In the genomic region with DNA sequence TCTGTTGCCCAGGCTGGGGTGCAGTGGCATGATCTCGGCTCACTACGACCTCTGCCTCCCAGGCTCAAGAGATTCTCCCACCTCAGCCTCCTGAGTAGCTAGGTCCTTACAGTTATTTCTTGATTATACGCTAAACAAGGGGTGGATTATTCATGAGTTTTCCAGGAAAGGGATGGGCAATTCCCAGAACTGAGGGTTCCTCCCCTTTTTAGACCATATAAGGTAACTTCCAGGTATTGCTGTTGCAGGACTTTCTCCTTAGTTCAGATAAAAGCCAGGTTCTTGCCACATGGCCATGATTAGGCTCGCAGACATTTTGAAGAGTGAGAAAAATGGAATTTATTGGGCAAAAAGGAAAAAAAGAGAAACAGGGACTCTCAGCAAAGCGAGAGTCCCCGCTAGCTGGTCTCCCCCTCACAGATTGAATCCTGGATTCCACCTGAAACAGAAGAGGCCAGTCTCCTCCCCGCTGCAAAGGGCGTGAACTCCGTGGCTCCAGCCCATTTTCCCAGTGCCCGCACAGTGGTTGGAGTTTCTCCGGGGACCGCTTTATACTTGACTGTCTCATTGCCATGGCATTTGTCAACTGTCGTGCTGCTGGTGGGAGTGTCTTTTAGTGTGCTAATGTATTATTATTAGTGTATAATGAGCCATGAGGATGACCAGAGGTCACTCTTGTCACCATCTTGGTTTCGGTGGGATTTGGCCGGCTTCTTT, we compare ENCODE assay signal across 1 cellular context.
A peak's percentile ranks its signal among the peaks of the same experiment; 100 is the strongest.
TF ChIP-seq lines count a peak whose summit lies in the region.

No MANE protein-coding gene starts in this region.

TF ChIP-seq in K562, 482 proteins besides CTCF, POLR2A, EP300 and RAD21:
- TF ChIP-seq SRF (CRISPR knock-in tag; IDR thresholded peaks at IDR 0.05), result peak; percentile 57 to 96; a peak in 2 of 4 replicates
- TF ChIP-seq, protein P1, sequence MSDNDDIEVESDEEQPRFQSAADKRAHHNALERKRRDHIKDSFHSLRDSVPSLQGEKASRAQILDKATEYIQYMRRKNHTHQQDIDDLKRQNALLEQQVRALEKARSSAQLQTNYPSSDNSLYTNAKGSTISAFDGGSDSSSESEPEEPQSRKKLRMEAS (CRISPR knock-in tag; IDR thresholded peaks at IDR 0.05), result peak; percentile 20; the same call in 1 of the 2 replicates
- TF ChIP-seq, protein P2, sequence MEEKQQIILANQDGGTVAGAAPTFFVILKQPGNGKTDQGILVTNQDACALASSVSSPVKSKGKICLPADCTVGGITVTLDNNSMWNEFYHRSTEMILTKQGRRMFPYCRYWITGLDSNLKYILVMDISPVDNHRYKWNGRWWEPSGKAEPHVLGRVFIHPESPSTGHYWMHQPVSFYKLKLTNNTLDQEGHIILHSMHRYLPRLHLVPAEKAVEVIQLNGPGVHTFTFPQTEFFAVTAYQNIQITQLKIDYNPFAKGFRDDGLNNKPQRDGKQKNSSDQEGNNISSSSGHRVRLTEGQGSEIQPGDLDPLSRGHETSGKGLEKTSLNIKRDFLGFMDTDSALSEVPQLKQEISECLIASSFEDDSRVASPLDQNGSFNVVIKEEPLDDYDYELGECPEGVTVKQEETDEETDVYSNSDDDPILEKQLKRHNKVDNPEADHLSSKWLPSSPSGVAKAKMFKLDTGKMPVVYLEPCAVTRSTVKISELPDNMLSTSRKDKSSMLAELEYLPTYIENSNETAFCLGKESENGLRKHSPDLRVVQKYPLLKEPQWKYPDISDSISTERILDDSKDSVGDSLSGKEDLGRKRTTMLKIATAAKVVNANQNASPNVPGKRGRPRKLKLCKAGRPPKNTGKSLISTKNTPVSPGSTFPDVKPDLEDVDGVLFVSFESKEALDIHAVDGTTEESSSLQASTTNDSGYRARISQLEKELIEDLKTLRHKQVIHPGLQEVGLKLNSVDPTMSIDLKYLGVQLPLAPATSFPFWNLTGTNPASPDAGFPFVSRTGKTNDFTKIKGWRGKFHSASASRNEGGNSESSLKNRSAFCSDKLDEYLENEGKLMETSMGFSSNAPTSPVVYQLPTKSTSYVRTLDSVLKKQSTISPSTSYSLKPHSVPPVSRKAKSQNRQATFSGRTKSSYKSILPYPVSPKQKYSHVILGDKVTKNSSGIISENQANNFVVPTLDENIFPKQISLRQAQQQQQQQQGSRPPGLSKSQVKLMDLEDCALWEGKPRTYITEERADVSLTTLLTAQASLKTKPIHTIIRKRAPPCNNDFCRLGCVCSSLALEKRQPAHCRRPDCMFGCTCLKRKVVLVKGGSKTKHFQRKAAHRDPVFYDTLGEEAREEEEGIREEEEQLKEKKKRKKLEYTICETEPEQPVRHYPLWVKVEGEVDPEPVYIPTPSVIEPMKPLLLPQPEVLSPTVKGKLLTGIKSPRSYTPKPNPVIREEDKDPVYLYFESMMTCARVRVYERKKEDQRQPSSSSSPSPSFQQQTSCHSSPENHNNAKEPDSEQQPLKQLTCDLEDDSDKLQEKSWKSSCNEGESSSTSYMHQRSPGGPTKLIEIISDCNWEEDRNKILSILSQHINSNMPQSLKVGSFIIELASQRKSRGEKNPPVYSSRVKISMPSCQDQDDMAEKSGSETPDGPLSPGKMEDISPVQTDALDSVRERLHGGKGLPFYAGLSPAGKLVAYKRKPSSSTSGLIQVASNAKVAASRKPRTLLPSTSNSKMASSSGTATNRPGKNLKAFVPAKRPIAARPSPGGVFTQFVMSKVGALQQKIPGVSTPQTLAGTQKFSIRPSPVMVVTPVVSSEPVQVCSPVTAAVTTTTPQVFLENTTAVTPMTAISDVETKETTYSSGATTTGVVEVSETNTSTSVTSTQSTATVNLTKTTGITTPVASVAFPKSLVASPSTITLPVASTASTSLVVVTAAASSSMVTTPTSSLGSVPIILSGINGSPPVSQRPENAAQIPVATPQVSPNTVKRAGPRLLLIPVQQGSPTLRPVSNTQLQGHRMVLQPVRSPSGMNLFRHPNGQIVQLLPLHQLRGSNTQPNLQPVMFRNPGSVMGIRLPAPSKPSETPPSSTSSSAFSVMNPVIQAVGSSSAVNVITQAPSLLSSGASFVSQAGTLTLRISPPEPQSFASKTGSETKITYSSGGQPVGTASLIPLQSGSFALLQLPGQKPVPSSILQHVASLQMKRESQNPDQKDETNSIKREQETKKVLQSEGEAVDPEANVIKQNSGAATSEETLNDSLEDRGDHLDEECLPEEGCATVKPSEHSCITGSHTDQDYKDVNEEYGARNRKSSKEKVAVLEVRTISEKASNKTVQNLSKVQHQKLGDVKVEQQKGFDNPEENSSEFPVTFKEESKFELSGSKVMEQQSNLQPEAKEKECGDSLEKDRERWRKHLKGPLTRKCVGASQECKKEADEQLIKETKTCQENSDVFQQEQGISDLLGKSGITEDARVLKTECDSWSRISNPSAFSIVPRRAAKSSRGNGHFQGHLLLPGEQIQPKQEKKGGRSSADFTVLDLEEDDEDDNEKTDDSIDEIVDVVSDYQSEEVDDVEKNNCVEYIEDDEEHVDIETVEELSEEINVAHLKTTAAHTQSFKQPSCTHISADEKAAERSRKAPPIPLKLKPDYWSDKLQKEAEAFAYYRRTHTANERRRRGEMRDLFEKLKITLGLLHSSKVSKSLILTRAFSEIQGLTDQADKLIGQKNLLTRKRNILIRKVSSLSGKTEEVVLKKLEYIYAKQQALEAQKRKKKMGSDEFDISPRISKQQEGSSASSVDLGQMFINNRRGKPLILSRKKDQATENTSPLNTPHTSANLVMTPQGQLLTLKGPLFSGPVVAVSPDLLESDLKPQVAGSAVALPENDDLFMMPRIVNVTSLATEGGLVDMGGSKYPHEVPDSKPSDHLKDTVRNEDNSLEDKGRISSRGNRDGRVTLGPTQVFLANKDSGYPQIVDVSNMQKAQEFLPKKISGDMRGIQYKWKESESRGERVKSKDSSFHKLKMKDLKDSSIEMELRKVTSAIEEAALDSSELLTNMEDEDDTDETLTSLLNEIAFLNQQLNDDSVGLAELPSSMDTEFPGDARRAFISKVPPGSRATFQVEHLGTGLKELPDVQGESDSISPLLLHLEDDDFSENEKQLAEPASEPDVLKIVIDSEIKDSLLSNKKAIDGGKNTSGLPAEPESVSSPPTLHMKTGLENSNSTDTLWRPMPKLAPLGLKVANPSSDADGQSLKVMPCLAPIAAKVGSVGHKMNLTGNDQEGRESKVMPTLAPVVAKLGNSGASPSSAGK (IDR thresholded peaks at IDR 0.05), result peak; percentile 93
- TF ChIP-seq, protein P3, sequence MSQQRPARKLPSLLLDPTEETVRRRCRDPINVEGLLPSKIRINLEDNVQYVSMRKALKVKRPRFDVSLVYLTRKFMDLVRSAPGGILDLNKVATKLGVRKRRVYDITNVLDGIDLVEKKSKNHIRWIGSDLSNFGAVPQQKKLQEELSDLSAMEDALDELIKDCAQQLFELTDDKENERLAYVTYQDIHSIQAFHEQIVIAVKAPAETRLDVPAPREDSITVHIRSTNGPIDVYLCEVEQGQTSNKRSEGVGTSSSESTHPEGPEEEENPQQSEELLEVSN (IDR thresholded peaks at IDR 0.05; ENCODE audit: borderline replicate concordance in 1 of 2, extremely low read depth in 1 of 2, insufficient read depth in 1 of 2, insufficient read length in 1 of 2, low read depth in 1 of 2, low read length in 1 of 2, poor library complexity in 1 of 2, severe bottlenecking in 1 of 2), result peak in 1 of 2 experiments; percentile 29
- peak; percentile 61 for TF ChIP-seq STAT5A (IDR thresholded peaks at IDR 0.05; ENCODE audit: borderline replicate concordance, low read length)
- peak; percentile 96 for TF ChIP-seq L3MBTL2 (IDR thresholded peaks at IDR 0.05)
- TF ChIP-seq, protein P4, sequence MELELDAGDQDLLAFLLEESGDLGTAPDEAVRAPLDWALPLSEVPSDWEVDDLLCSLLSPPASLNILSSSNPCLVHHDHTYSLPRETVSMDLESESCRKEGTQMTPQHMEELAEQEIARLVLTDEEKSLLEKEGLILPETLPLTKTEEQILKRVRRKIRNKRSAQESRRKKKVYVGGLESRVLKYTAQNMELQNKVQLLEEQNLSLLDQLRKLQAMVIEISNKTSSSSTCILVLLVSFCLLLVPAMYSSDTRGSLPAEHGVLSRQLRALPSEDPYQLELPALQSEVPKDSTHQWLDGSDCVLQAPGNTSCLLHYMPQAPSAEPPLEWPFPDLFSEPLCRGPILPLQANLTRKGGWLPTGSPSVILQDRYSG (tag; conservative IDR thresholded peaks at IDR 0.05; ENCODE audit: low read depth), result 0 out of 2 replicates have a peak, but pooled peaks have one; percentile 34
- TF ChIP-seq, protein P5, sequence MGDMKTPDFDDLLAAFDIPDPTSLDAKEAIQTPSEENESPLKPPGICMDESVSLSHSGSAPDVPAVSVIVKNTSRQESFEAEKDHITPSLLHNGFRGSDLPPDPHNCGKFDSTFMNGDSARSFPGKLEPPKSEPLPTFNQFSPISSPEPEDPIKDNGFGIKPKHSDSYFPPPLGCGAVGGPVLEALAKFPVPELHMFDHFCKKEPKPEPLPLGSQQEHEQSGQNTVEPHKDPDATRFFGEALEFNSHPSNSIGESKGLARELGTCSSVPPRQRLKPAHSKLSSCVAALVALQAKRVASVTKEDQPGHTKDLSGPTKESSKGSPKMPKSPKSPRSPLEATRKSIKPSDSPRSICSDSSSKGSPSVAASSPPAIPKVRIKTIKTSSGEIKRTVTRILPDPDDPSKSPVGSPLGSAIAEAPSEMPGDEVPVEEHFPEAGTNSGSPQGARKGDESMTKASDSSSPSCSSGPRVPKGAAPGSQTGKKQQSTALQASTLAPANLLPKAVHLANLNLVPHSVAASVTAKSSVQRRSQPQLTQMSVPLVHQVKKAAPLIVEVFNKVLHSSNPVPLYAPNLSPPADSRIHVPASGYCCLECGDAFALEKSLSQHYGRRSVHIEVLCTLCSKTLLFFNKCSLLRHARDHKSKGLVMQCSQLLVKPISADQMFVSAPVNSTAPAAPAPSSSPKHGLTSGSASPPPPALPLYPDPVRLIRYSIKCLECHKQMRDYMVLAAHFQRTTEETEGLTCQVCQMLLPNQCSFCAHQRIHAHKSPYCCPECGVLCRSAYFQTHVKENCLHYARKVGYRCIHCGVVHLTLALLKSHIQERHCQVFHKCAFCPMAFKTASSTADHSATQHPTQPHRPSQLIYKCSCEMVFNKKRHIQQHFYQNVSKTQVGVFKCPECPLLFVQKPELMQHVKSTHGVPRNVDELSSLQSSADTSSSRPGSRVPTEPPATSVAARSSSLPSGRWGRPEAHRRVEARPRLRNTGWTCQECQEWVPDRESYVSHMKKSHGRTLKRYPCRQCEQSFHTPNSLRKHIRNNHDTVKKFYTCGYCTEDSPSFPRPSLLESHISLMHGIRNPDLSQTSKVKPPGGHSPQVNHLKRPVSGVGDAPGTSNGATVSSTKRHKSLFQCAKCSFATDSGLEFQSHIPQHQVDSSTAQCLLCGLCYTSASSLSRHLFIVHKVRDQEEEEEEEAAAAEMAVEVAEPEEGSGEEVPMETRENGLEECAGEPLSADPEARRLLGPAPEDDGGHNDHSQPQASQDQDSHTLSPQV (IDR thresholded peaks at IDR 0.05), result 0 out of 2 replicates have a peak, but pooled peaks have one; percentile 41
